In the genomic region with DNA sequence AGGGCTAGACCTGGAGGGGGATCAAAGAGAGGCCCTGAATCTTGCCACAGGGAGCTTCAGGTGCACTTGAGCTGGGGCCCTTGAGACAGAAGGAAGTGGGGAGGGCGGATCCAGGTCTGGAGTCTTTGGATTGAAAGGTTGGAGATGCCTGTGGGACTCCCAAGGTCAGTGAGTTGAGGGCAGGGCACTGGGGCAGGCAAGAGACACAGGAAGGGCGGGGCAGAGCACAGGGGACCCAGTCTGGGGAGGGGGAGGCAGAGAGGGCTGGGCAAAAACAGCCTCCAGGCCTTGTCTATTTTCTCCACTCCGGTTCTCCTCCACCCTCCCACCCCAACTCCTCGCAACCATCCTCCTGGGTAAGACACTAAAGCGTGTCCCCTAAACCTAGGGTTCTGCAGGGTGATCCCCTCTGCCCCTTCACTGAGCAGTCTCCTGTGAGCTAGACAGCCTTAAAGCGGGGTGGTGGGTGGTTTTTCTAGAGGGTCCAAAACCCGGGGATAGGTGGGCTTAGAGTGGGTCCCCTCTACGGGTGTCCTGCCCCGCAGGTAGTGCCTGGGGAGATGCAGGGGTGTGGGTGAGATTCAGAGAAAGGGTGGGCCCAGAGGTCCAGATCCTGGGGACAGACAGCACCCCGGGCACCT, we compare ENCODE assay signal across 8 cellular contexts. TPM values are rescaled to one million over a fixed set of nuclear protein-coding genes. Genes with fewer than 3 reads are reported as not detected.
DNase-seq lines count a peak whose midpoint lies in the region; ATAC-seq and TF ChIP-seq lines count a peak whose summit lies in the region.

No MANE protein-coding gene starts in this region.

- DNase-seq in AG09309 (ENCODE audit: low read depth) (no peak), Karpas-422 (no peak), choroid plexus epithelial cell (ENCODE audit: low read depth) (no peak), OCI-M2 (lab: John Stamatoyannopoulos, UW; ENCODE audit: unreplicated experiment) (no peak), DMS 273 treated with DMSO at 0.1 percent for 48 hours (lab: John Stamatoyannopoulos, UW) (no peak)

- H3K9me2 ChIP-seq in Karpas-422 (replicated peaks; ENCODE audit: insufficient read depth, low read length): no peaks in the 10 kb centered on the region

- H3K9me3 ChIP-seq in Karpas-422 (ENCODE audit: low read length) (peaks cover 9% of the 10 kb centered on the region; the same call in 1 of the 2 replicates), mucosa of stomach (ENCODE audit: control insufficient read depth, low read length) (no peaks in the 10 kb centered on the region)

- H3K27me3 ChIP-seq in Karpas-422 (ENCODE audit: low read length) (no peaks in the 10 kb centered on the region), mucosa of stomach (ENCODE audit: control insufficient read depth, insufficient read depth, low read length) (no peaks in the 10 kb centered on the region)

- H3K4me3 ChIP-seq in AG09309 (ENCODE audit: control insufficient read depth, low read depth, low read length) (peak overlapping the region; percentile 35), Karpas-422 (ENCODE audit: low read length) (peak overlapping the region; percentile 43; the same call in 1 of the 2 replicates), choroid plexus epithelial cell (ENCODE audit: low read depth, low read length) (peak overlapping the region; percentile 65), mucosa of stomach (ENCODE audit: low read length) (peak overlapping the region; percentile 44)

- H3K27ac ChIP-seq in Karpas-422 (ENCODE audit: low read length): no peak overlapping the region

- ATAC-seq in HG03196 (IDR thresholded peaks at IDR 0.05; ENCODE audit: unreplicated experiment) (no peak), HG03175 (IDR thresholded peaks at IDR 0.05; ENCODE audit: unreplicated experiment) (no peak)

- peaks cover 10% of the 10 kb centered on the region; the same call in 1 of the 2 replicates for H4K20me1 ChIP-seq in Karpas-422 (ENCODE audit: insufficient read depth, low read depth, low read length)

- TF ChIP-seq CTCF in AG09309 (IDR thresholded peaks at IDR 0.05; ENCODE audit: control insufficient read depth, insufficient read depth, low read depth, low read length, missing control alignments): no peak
- no peak for TF ChIP-seq CTCF in choroid plexus epithelial cell (conservative IDR thresholded peaks at IDR 0.05; ENCODE audit: low read depth, low read length)

- peaks cover 20% of the 10 kb centered on the region for H3K4me1 ChIP-seq in Karpas-422 (ENCODE audit: low read length)
- peaks cover 71% of the 10 kb centered on the region for H3K4me1 ChIP-seq in mucosa of stomach (ENCODE audit: control insufficient read depth, insufficient read depth, low read length)

- no peaks in the 10 kb centered on the region for H3K79me2 ChIP-seq in Karpas-422 (ENCODE audit: low read length)

- H3K36me3 ChIP-seq in Karpas-422 (ENCODE audit: insufficient read depth, low read length) (no peaks in the 10 kb centered on the region), mucosa of stomach (ENCODE audit: control insufficient read depth, insufficient read depth, low read length) (no peaks in the 10 kb centered on the region)

- H3K4me2 ChIP-seq in Karpas-422 (ENCODE audit: low read depth, low read length, poor library complexity, severe bottlenecking): peak overlapping the region; percentile 41

- no peak overlapping the region for H2AFZ ChIP-seq in Karpas-422 (ENCODE audit: low read length)

- H3K9ac ChIP-seq in Karpas-422 (ENCODE audit: low read length) (peak overlapping the region; percentile 57), mucosa of stomach (ENCODE audit: low read length) (peak overlapping the region; percentile 55)

RNA-seq across cellular contexts. Expression of gene CELSR1, which starts 38.6 kb away (rescaled TPM):
- total RNA-seq in Karpas-422 (2014; rRNA removed; shearing (Covaris generic); ENCODE audit: low replicate concordance): 0.11 and 0.51 TPM in 2 replicates

RNA-seq across cellular contexts. Expression of gene GRAMD4, which starts 44.2 kb away (rescaled TPM):
- total RNA-seq in Karpas-422 (2014; rRNA removed; shearing (Covaris generic); ENCODE audit: low replicate concordance): 29.0 and 43.1 TPM in 2 replicates
